8 cellular contexts compared by ENCODE assay signal in the genomic region with DNA sequence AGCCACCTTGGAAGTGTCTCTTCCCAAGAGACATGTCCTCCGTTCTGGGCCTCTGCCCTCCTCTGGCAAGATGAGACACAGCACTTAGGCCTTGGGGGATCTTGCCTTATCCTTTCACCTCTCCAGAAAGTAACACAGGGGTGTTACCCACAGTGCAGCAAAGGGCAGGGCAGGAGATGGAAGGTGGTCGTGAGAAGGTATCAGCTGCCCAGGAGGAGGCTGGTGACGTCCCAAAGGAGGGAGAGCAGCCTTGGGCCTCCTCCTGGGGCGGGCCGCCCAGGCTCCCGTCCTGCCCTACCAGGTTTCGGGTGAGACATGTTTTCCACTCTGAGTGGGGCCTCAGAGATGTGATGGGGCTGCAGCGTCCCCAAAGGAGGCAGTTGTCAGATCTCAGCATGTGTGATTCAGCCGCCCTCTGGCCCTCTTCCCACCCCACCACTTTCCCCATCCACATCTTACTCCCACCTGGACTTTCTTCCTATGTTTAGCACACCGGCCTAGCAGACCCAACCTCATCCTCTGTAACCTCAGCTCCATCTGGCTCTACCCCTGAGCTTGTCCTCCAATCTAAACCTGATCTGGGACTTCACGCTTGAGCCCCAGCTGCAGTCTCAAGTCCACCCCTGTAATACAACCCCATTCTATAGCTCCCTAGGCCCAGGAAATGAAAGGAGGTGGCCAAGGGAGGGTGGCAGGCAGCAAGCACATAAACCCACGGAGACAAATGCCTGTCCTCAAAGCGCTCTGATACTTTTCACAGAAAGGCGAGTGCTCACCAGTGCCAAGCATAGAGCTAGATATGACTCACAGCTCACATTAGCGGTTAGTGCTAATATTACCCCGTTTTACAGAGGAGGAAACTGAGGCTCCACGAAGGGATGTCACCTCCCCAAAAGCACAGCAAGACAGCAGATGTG. TPM values are rescaled to one million over a fixed set of nuclear protein-coding genes. Genes with fewer than 3 reads are reported as not detected.
DNase-seq lines count a peak whose midpoint lies in the region; ATAC-seq and TF ChIP-seq lines count a peak whose summit lies in the region.

No MANE protein-coding gene starts in this region.

- H3K4me2 ChIP-seq in OCI-LY7 (ENCODE audit: low read length) = peak overlapping the region; percentile 61

- intact Hi-C loops in OCI-LY7 (cut with micrococcal nuclease; ENCODE audit: unreplicated experiment) = no loop called here

- no peaks in the 10 kb centered on the region for H3K9me2 ChIP-seq in OCI-LY7 (ENCODE audit: insufficient read depth, low read length)

- CTCF ChIA-PET in GM10248 (lab: Yijun Ruan, JAX) (interaction anchor here (0.6 to 5.2 kb wide), 13 partner anchors 9 to 316 kb away, joined by 3 to 66 read pairs (median 4); partner anchors contain the start of gene POU2F2), OCI-LY7 (lab: Charles Lee; ENCODE audit: unreplicated experiment) (interaction anchor here (1.0 to 2.1 kb wide), 3 partner anchors 9 to 14 kb away, joined by 3 to 10 read pairs (median 4); partner anchors contain the start of gene POU2F2)

- BruUV-seq in OCI-LY7 (replicated peaks; lab: Mats Ljungman, UMichigan) = no TSS peak

- H3K4me1 ChIP-seq in OCI-LY7 (ENCODE audit: insufficient read depth, low read length, poor library complexity, severe bottlenecking) = peaks cover 92% of the 10 kb centered on the region

- peaks cover 84% of the 10 kb centered on the region for H3K36me3 ChIP-seq in OCI-LY7 (ENCODE audit: insufficient read depth, low read length)

- H3K4me3 ChIP-seq in OCI-LY7 (ENCODE audit: low read depth, low read length, poor library complexity, severe bottlenecking) = peak overlapping the region; percentile 43

- TF ChIP-seq CTCF in GM10248 (IDR thresholded peaks at IDR 0.05; ENCODE audit: control extremely low read depth, extremely low read depth, low read depth, missing control alignments) = no peak
- TF ChIP-seq CTCF in OCI-LY7 (conservative IDR thresholded peaks at IDR 0.05; ENCODE audit: low read length) = peak; percentile 60

- H4K20me1 ChIP-seq in OCI-LY7 (ENCODE audit: insufficient read depth, low read length) = no peaks in the 10 kb centered on the region

- POLR2A ChIA-PET in GM10248 (lab: Yijun Ruan, JAX) (interaction anchor here (0.6 to 1.2 kb wide), 2 partner anchors 13 to 47 kb away, joined by 3 to 4 read pairs; partner anchors contain the start of gene ZNF574), OCI-LY7 (lab: Charles Lee) (interaction anchor here (0.5 to 2.4 kb wide), 4 partner anchors 8 to 49 kb away, joined by 3 to 25 read pairs (median 3); partner anchors contain the start of gene POU2F2)

- no peak for ATAC-seq in HG03521 (IDR thresholded peaks at IDR 0.05; ENCODE audit: unreplicated experiment)
- no peak for ATAC-seq in GM19351 (IDR thresholded peaks at IDR 0.05; ENCODE audit: unreplicated experiment)

- peak; percentile 72 for DNase-seq in GM10248 (ENCODE audit: extremely low spot score)
- peak; percentile 61 for DNase-seq in OCI-LY7 (ENCODE audit: low spot score)
- DNase-seq in activated effector memory CD4-positive, alpha-beta T cell treated with Interleukin-2 at 50 U/mL for 16 hours = peak; percentile 26
- DNase-seq in stimulated activated CD4-positive, alpha-beta T cell treated with anti-CD3 and anti-CD28 coated beads, Interleukin-1b, Interleukin-23, amount 100 ng/mL, for 24 hours (ENCODE audit: low read depth in 4 of 4, low spot score in 1 of 4) = peak in 3 of 4 experiments; percentile 55 to 77 (median 63)
- DNase-seq in NCI-H1694 treated with DMSO at 0.1 percent for 48 hours (lab: John Stamatoyannopoulos, UW) = no peak
- DNase-seq in DMS 273 (lab: John Stamatoyannopoulos, UW; ENCODE audit: unreplicated experiment) = no peak

- peaks cover 54% of the 10 kb centered on the region for H3K79me2 ChIP-seq in OCI-LY7 (ENCODE audit: insufficient read depth, low read depth, low read length)

- H3K9me3 ChIP-seq in OCI-LY7 (ENCODE audit: low read length) = 0 out of 2 replicates have a peak, but pooled peaks cover 5% of the 10 kb centered on the region

- H2AFZ ChIP-seq in OCI-LY7 (ENCODE audit: low read length) = no peak overlapping the region

- H3K27ac ChIP-seq in OCI-LY7 (ENCODE audit: low read depth, low read length, poor library complexity, severe bottlenecking) = peak overlapping the region; percentile 78

RNA-seq across cellular contexts. Expression of gene POU2F2, which starts 9.3 kb away (rescaled TPM):
- 28.6 and 33.5 TPM in 2 replicates for total RNA-seq in OCI-LY7 (2014; rRNA removed; shearing (Covaris generic))
- 59.5 and 66.5 TPM in 2 replicates for total RNA-seq in OCI-LY7 (2022)

RNA-seq across cellular contexts. Expression of gene ZNF574, which starts 47.0 kb away (rescaled TPM):
- 18.5 and 29.3 TPM in 2 replicates for total RNA-seq in OCI-LY7 (2014; rRNA removed; shearing (Covaris generic))
- 14.5 and 16.6 TPM in 2 replicates for total RNA-seq in OCI-LY7 (2022)

RNA-seq across cellular contexts. Expression of gene GRIK5, which starts 52.9 kb away (rescaled TPM):
- total RNA-seq in OCI-LY7 (2014; rRNA removed; shearing (Covaris generic)) = 0.73 and 0.77 TPM in 2 replicates
- total RNA-seq in OCI-LY7 (2022) = 1.1 and 1.3 TPM in 2 replicates

Comparison
In these comparisons a context has a peak if more than half of its experiments do, and no peak if none do; other contexts are left out.
1. DNase-seq: peak in GM10248 (single experiment), OCI-LY7 (single experiment), activated effector memory CD4-positive, alpha-beta T cell treated with Interleukin-2 at 50 U/mL for 16 hours (single experiment) and stimulated activated CD4-positive, alpha-beta T cell treated with anti-CD3 and anti-CD28 coated beads, Interleukin-1b, Interleukin-23, amount 100 ng/mL, for 24 hours (3 of 4); none in NCI-H1694 treated with DMSO at 0.1 percent for 48 hours (single experiment) and DMS 273 (single experiment).